Comparison of ENCODE assay signal across 1 cellular context in genomic region chr5:43602818-43603534, GRCh38.
TF ChIP-seq lines count a peak whose summit lies in the region.

NNT (plus strand) TSS chr5:43603180; CDS start chr5:43609196, 6,016 bp downstream.

TF ChIP-seq in K562, 482 proteins besides CTCF, POLR2A, EP300 and RAD21 (continued from another document and continues in another):
- TF ChIP-seq, protein P1, sequence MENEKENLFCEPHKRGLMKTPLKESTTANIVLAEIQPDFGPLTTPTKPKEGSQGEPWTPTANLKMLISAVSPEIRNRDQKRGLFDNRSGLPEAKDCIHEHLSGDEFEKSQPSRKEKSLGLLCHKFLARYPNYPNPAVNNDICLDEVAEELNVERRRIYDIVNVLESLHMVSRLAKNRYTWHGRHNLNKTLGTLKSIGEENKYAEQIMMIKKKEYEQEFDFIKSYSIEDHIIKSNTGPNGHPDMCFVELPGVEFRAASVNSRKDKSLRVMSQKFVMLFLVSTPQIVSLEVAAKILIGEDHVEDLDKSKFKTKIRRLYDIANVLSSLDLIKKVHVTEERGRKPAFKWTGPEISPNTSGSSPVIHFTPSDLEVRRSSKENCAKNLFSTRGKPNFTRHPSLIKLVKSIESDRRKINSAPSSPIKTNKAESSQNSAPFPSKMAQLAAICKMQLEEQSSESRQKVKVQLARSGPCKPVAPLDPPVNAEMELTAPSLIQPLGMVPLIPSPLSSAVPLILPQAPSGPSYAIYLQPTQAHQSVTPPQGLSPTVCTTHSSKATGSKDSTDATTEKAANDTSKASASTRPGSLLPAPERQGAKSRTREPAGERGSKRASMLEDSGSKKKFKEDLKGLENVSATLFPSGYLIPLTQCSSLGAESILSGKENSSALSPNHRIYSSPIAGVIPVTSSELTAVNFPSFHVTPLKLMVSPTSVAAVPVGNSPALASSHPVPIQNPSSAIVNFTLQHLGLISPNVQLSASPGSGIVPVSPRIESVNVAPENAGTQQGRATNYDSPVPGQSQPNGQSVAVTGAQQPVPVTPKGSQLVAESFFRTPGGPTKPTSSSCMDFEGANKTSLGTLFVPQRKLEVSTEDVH (IDR thresholded peaks at IDR 0.05; ENCODE audit: low read depth, partially characterized antibody) = peak; percentile 41
- no peak for TF ChIP-seq DLX4 (CRISPR knock-in tag; IDR thresholded peaks at IDR 0.05)
- no peak for TF ChIP-seq SRSF9 (IDR thresholded peaks at IDR 0.05; ENCODE audit: borderline replicate concordance, low read depth, low read length)
- TF ChIP-seq ZNF24 (IDR thresholded peaks at IDR 0.05) = no peak
- no peak for TF ChIP-seq STAT5B (CRISPR knock-in tag; IDR thresholded peaks at IDR 0.05)
- TF ChIP-seq JUNB (CRISPR knock-in tag; conservative IDR thresholded peaks at IDR 0.05) = 0 out of 2 replicates have a peak, but pooled peaks have one; percentile 11
- peak; percentile 44 to 69; a peak in 1 of 4 replicates for TF ChIP-seq SIN3A (IDR thresholded peaks at IDR 0.05; ENCODE audit: borderline replicate concordance in 2 of 2, control insufficient read depth in 1 of 2, low read depth in 2 of 2, low read length in 2 of 2)
- TF ChIP-seq ZKSCAN8 (CRISPR knock-in tag; IDR thresholded peaks at IDR 0.05) = no peak
- TF ChIP-seq ZNF696 (CRISPR knock-in tag; conservative IDR thresholded peaks at IDR 0.05) = no peak
- TF ChIP-seq NFIC (IDR thresholded peaks at IDR 0.05) = 0 out of 2 replicates have a peak, but pooled peaks have one; percentile 16
- TF ChIP-seq IFI16 (CRISPR knock-in tag; IDR thresholded peaks at IDR 0.05) = no peak
- no peak for TF ChIP-seq TAL1 (IDR thresholded peaks at IDR 0.05)
- no peak for TF ChIP-seq MCM2 (IDR thresholded peaks at IDR 0.05; ENCODE audit: low read depth)
- TF ChIP-seq GATAD2A (IDR thresholded peaks at IDR 0.05) = 0 out of 2 replicates have a peak, but pooled peaks have one; percentile 39
- TF ChIP-seq ZNF766 (CRISPR knock-in tag; conservative IDR thresholded peaks at IDR 0.05) = peak; percentile 78
- no peak for TF ChIP-seq MCM3 (IDR thresholded peaks at IDR 0.05)
- no peak for TF ChIP-seq HIVEP1 (CRISPR knock-in tag; IDR thresholded peaks at IDR 0.05)
- no peak for TF ChIP-seq ZNF184 (CRISPR knock-in tag; IDR thresholded peaks at IDR 0.05)
- TF ChIP-seq, protein P2, sequence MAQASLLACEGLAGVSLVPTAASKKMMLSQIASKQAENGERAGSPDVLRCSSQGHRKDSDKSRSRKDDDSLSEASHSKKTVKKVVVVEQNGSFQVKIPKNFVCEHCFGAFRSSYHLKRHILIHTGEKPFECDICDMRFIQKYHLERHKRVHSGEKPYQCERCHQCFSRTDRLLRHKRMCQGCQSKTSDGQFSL (CRISPR knock-in tag; IDR thresholded peaks at IDR 0.05) = no peak
- TF ChIP-seq, protein P2 (tag; IDR thresholded peaks at IDR 0.05) = no peak
- peak; percentile 71 for TF ChIP-seq RNF2 (IDR thresholded peaks at IDR 0.05)
- no peak for TF ChIP-seq DNMT1 (IDR thresholded peaks at IDR 0.05)
- TF ChIP-seq KDM5B (IDR thresholded peaks at IDR 0.05; ENCODE audit: insufficient replicate concordance, low read depth, low read length) = peak; percentile 75
- peak in 1 of 2 experiments; percentile 13; a peak in 1 of 4 replicates for TF ChIP-seq ZNF639 (CRISPR knock-in tag; conservative IDR thresholded peaks at IDR 0.05 in 1 of 2, IDR thresholded peaks at IDR 0.05 in 1 of 2)
- TF ChIP-seq ADNP (tag; IDR thresholded peaks at IDR 0.05) = no peak
- no peak for TF ChIP-seq NR2C2 (CRISPR knock-in tag; IDR thresholded peaks at IDR 0.05)
- peak; percentile 93 for TF ChIP-seq NR2C2 (tag; IDR thresholded peaks at IDR 0.05)
- TF ChIP-seq TEAD4 (IDR thresholded peaks at IDR 0.05; ENCODE audit: low read length) = no peak
- TF ChIP-seq TEAD4 (CRISPR knock-in tag; IDR thresholded peaks at IDR 0.05; ENCODE audit: borderline replicate concordance) = no peak
- TF ChIP-seq STAT6 (CRISPR knock-in tag; IDR thresholded peaks at IDR 0.05) = no peak
- TF ChIP-seq TRIM25 (IDR thresholded peaks at IDR 0.05; ENCODE audit: borderline replicate concordance) = no peak
- no peak for TF ChIP-seq POLR2B (IDR thresholded peaks at IDR 0.05; ENCODE audit: low read depth, partially characterized antibody)
- no peak for TF ChIP-seq ZNF512 (tag; IDR thresholded peaks at IDR 0.05)
- TF ChIP-seq, protein P3, sequence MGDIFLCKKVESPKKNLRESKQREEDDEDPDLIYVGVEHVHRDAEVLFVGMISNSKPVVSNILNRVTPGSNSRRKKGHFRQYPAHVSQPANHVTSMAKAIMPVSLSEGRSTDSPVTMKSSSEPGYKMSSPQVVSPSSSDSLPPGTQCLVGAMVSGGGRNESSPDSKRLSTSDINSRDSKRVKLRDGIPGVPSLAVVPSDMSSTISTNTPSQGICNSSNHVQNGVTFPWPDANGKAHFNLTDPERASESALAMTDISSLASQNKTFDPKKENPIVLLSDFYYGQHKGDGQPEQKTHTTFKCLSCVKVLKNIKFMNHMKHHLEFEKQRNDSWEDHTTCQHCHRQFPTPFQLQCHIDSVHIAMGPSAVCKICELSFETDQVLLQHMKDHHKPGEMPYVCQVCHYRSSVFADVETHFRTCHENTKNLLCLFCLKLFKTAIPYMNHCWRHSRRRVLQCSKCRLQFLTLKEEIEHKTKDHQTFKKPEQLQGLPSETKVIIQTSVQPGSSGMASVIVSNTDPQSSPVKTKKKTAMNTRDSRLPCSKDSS (IDR thresholded peaks at IDR 0.05; ENCODE audit: low read depth, partially characterized antibody) = no peak
- TF ChIP-seq NR3C1 (CRISPR knock-in tag; IDR thresholded peaks at IDR 0.05) = peak; percentile 79; the same call in 1 of the 2 replicates
- no peak for TF ChIP-seq MITF (IDR thresholded peaks at IDR 0.05)
- TF ChIP-seq ZNF212 (CRISPR knock-in tag; IDR thresholded peaks at IDR 0.05) = no peak
- TF ChIP-seq, protein P4, sequence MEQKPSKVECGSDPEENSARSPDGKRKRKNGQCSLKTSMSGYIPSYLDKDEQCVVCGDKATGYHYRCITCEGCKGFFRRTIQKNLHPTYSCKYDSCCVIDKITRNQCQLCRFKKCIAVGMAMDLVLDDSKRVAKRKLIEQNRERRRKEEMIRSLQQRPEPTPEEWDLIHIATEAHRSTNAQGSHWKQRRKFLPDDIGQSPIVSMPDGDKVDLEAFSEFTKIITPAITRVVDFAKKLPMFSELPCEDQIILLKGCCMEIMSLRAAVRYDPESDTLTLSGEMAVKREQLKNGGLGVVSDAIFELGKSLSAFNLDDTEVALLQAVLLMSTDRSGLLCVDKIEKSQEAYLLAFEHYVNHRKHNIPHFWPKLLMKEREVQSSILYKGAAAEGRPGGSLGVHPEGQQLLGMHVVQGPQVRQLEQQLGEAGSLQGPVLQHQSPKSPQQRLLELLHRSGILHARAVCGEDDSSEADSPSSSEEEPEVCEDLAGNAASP (IDR thresholded peaks at IDR 0.05) = no peak
- no peak for TF ChIP-seq NCOA1 (IDR thresholded peaks at IDR 0.05; ENCODE audit: low read depth)
- TF ChIP-seq ZNF668 (CRISPR knock-in tag; IDR thresholded peaks at IDR 0.05) = no peak
- peak in 1 of 2 experiments; percentile 75; a peak in 1 of 4 replicates for TF ChIP-seq KDM4B (IDR thresholded peaks at IDR 0.05; ENCODE audit: borderline replicate concordance in 2 of 2, low read depth in 1 of 2)
- TF ChIP-seq, protein P5, sequence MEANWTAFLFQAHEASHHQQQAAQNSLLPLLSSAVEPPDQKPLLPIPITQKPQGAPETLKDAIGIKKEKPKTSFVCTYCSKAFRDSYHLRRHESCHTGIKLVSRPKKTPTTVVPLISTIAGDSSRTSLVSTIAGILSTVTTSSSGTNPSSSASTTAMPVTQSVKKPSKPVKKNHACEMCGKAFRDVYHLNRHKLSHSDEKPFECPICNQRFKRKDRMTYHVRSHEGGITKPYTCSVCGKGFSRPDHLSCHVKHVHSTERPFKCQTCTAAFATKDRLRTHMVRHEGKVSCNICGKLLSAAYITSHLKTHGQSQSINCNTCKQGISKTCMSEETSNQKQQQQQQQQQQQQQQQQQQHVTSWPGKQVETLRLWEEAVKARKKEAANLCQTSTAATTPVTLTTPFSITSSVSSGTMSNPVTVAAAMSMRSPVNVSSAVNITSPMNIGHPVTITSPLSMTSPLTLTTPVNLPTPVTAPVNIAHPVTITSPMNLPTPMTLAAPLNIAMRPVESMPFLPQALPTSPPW (CRISPR knock-in tag; IDR thresholded peaks at IDR 0.05) = peak; percentile 65
- no peak for TF ChIP-seq ZNF253 (CRISPR knock-in tag; conservative IDR thresholded peaks at IDR 0.05)
- TF ChIP-seq, protein P6, sequence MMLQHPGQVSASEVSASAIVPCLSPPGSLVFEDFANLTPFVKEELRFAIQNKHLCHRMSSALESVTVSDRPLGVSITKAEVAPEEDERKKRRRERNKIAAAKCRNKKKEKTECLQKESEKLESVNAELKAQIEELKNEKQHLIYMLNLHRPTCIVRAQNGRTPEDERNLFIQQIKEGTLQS (IDR thresholded peaks at IDR 0.05) = no peak
- TF ChIP-seq, protein P6 (CRISPR knock-in tag; conservative IDR thresholded peaks at IDR 0.05) = no peak
- TF ChIP-seq CBX1 (IDR thresholded peaks at IDR 0.05; ENCODE audit: low read depth) = peak; percentile 48
- no peak for TF ChIP-seq NCOA2 (IDR thresholded peaks at IDR 0.05; ENCODE audit: partially characterized antibody in 2 of 2)
- no peak for TF ChIP-seq HSF4 (CRISPR knock-in tag; IDR thresholded peaks at IDR 0.05; ENCODE audit: borderline replicate concordance)
- no peak for TF ChIP-seq SETDB1 (IDR thresholded peaks at IDR 0.05; ENCODE audit: low read length)
- no peak for TF ChIP-seq TBL1XR1 (IDR thresholded peaks at IDR 0.05; ENCODE audit: low read length in 2 of 2)
